Comparison of ENCODE assay signal across 18 cellular contexts in genomic region chr21:36038701-36039497, GRCh38.
"Had no signal": no experiment of that assay in that cellular context is flagged by ENCODE, and none has a peak within 500 bp of the region (broad histone marks: within the 10 kb centered on the region; RNA-seq: fewer than 3 reads in every experiment).

No MANE protein-coding gene starts in this region.

- H3K4me1 ChIP-seq: prostate gland, sigmoid colon, transverse colon had no signal

- H3K4me3 ChIP-seq: mucosa of descending colon, prostate gland, sigmoid colon, transverse colon had no signal

- H3K27ac ChIP-seq: brain microvascular endothelial cell, prostate gland, sigmoid colon, transverse colon had no signal

- H3K9me3 ChIP-seq: mucosa of descending colon, prostate gland, sigmoid colon, transverse colon had no signal

- DNase-seq: activated CD8-positive, alpha-beta memory T cell treated with anti-CD3 and anti-CD28 coated beads, Interleukin-2, amount 50 U/mL, for 48 hours; activated CD8-positive, alpha-beta T cell treated with anti-CD3 and anti-CD28 coated beads, Interleukin-2, amount 10 ng/mL, durations not matched to agents 7 days and 5 days; activated effector memory CD4-positive, alpha-beta T cell treated with Interleukin-2 at 50 U/mL for 16 hours; amygdala; brain microvascular endothelial cell; cerebellar nuclear complex; glutamatergic neuron; mammary epithelial cell; mucosa of descending colon; natural killer cell; occipital lobe; sigmoid colon; stimulated activated CD4-positive, alpha-beta T cell treated with anti-CD3 and anti-CD28 coated beads, Interleukin-2, amount 100 ng/mL, for 48 hours; stimulated activated CD8-positive, alpha-beta memory T cell treated with anti-CD3 and anti-CD28 coated beads, Interleukin-4, amount 100 ng/mL, for 48 hours; transverse colon had no signal

- ATAC-seq: activated CD4-positive, CD25-positive, alpha-beta regulatory T cell treated with anti-CD3 and anti-CD28 coated beads, Interleukin-2, amount 50 U/mL, for 24 hours; activated CD8-positive, alpha-beta T cell treated with anti-CD3 and anti-CD28 coated beads, Interleukin-2, amount 10 ng/mL, durations not matched to agents 7 days and 5 days; left lobe of liver; mucosa of descending colon; natural killer cell had no signal
